Comparison of ENCODE assay signal across 19 cellular contexts in the genomic region with DNA sequence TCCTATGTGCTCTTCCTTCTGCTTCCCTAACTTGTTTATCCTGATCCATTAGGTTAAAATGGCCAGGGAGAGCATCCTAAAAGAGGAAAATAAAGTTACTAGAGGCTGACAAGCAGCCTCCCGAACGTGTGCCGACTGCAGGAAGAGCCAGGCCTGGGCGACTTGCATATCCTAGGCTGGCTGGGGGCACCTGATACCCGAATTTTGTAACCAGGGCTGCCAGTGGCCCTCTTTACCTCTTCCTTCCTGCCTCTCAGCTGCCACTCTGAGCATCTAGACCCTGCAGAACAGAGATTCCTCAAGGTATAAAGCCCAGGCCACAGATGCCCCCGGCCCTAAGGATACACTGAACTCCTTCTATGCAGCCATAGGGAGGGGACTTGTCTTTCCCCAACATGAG. TPM values are rescaled to one million over a fixed set of nuclear protein-coding genes. Genes with fewer than 3 reads are reported as not detected.
DNase-seq lines count a peak whose midpoint lies in the region; ATAC-seq and TF ChIP-seq lines count a peak whose summit lies in the region.
"Had no signal": no experiment of that assay in that cellular context is flagged by ENCODE, and none has a peak within 500 bp of the region (broad histone marks: within the 10 kb centered on the region; RNA-seq: fewer than 3 reads in every experiment).

No MANE protein-coding gene starts in this region.

- no peaks in the 10 kb centered on the region for H3K27me3 Mint-ChIP-seq in activated naive CD4-positive, alpha-beta T cell treated with anti-CD3 and anti-CD28 coated beads, Interleukin-2, amount 50 U/mL, for 24 hours
- H3K27me3 Mint-ChIP-seq in GM23338 (ENCODE audit: insufficient read depth, low read depth, poor library complexity): peaks cover 5% of the 10 kb centered on the region
- peaks cover 6% of the 10 kb centered on the region for H3K27me3 Mint-ChIP-seq in neural progenitor cell (ENCODE audit: insufficient read depth, low read depth)
- H3K27me3 Mint-ChIP-seq: CD8-positive, alpha-beta memory T cell had no signal

- CTCF ChIA-PET in OCI-LY7 (lab: Charles Lee; ENCODE audit: unreplicated experiment): no interaction called here

- H3K4me3 ChIP-seq in GM23338 (no peak overlapping the region), OCI-LY7 (ENCODE audit: low read depth, low read length, poor library complexity, severe bottlenecking) (peak overlapping the region; percentile 6), neural progenitor cell (no peak overlapping the region)
- H3K4me3 ChIP-seq: PC-9, SJCRH30 had no signal

- DNase-seq in activated naive CD4-positive, alpha-beta T cell treated with anti-CD3 and anti-CD28 coated beads, Interleukin-2, amount 50 U/mL, for 16 hours: no peak
- DNase-seq in GM23338 (ENCODE audit: low spot score): no peak
- DNase-seq in OCI-LY7 (ENCODE audit: low spot score): no peak
- no peak for DNase-seq in neural progenitor cell (ENCODE audit: low spot score)
- no peak for DNase-seq in activated T-cell treated with anti-CD3 and anti-CD28 coated beads for 4 hours
- no peak for DNase-seq in GM13977 (ENCODE audit: low spot score)
- no peak for DNase-seq in ACHN
- DNase-seq: 8988T, GOT3, KBM-7, NCI-H1417, NCI-H187, NCI-H2107, NCI-H510A, NCI-H774, PC-9 had no signal

- intact Hi-C loops in OCI-LY7 (cut with micrococcal nuclease; ENCODE audit: unreplicated experiment): loop anchor here (1.0 to 10.0 kb wide), 6 partner anchors 15 to 449 kb away; a partner anchor contains a TSS

- H3K27ac ChIP-seq in GM23338 (ENCODE audit: low read depth) (no peak overlapping the region), OCI-LY7 (ENCODE audit: low read depth, low read length, poor library complexity, severe bottlenecking) (peak overlapping the region; percentile 83), neural progenitor cell (no peak overlapping the region)
- H3K27ac ChIP-seq: PC-9, SJCRH30 had no signal

- no peak overlapping the region for H3K4me3 Mint-ChIP-seq in activated naive CD4-positive, alpha-beta T cell treated with anti-CD3 and anti-CD28 coated beads, Interleukin-2, amount 50 U/mL, for 24 hours
- H3K4me3 Mint-ChIP-seq in GM23338 (no peak overlapping the region), neural progenitor cell (no peak overlapping the region)
- H3K4me3 Mint-ChIP-seq: CD8-positive, alpha-beta memory T cell had no signal

- H3F3A ChIP-seq in GM23338 (replicated peaks; ENCODE audit: low read depth): no peaks in the 10 kb centered on the region
- no peaks in the 10 kb centered on the region for H3F3A ChIP-seq in neural progenitor cell (ENCODE audit: low read depth)

- peaks cover 7% of the 10 kb centered on the region for H3K36me3 Mint-ChIP-seq in activated naive CD4-positive, alpha-beta T cell treated with anti-CD3 and anti-CD28 coated beads, Interleukin-2, amount 50 U/mL, for 24 hours
- H3K36me3 Mint-ChIP-seq in GM23338 (ENCODE audit: low read depth): peaks cover 9% of the 10 kb centered on the region; the same call in 1 of the 3 replicates
- no peaks in the 10 kb centered on the region for H3K36me3 Mint-ChIP-seq in neural progenitor cell

- H3K27ac Mint-ChIP-seq in activated naive CD4-positive, alpha-beta T cell treated with anti-CD3 and anti-CD28 coated beads, Interleukin-2, amount 50 U/mL, for 24 hours: peak overlapping the region; percentile 21
- no peak overlapping the region for H3K27ac Mint-ChIP-seq in GM23338
- no peak overlapping the region for H3K27ac Mint-ChIP-seq in neural progenitor cell

- peaks cover 22% of the 10 kb centered on the region for H3K4me1 Mint-ChIP-seq in activated naive CD4-positive, alpha-beta T cell treated with anti-CD3 and anti-CD28 coated beads, Interleukin-2, amount 50 U/mL, for 24 hours
- H3K4me1 Mint-ChIP-seq in GM23338 (peaks cover 16% of the 10 kb centered on the region), neural progenitor cell (peaks cover 9% of the 10 kb centered on the region)

- no peak overlapping the region for H3K9ac ChIP-seq in neural progenitor cell

- in situ Hi-C loops in GM13977 (cut with MboI; ENCODE audit: low pct_unique_long_range_greater_than_20kb, low sequenced_read_pairs, unreplicated experiment) (no loop called here), ACHN (cut with HindIII; ENCODE audit: low pct_ligation_motif_present, low pct_unique_long_range_greater_than_20kb, low sequenced_read_pairs) (no loop called here)

- no peaks in the 10 kb centered on the region for H4K20me1 ChIP-seq in GM23338 (replicated peaks; ENCODE audit: insufficient read depth)
- H4K20me1 ChIP-seq in OCI-LY7 (ENCODE audit: insufficient read depth, low read length): no peaks in the 10 kb centered on the region
- H4K20me1 ChIP-seq in neural progenitor cell (ENCODE audit: low read depth): no peaks in the 10 kb centered on the region

- peaks cover 8% of the 10 kb centered on the region for H3K9me3 Mint-ChIP-seq in activated naive CD4-positive, alpha-beta T cell treated with anti-CD3 and anti-CD28 coated beads, Interleukin-2, amount 50 U/mL, for 24 hours
- peaks cover 9% of the 10 kb centered on the region for H3K9me3 Mint-ChIP-seq in GM23338
- peaks cover 24% of the 10 kb centered on the region for H3K9me3 Mint-ChIP-seq in neural progenitor cell

- H3K4me1 ChIP-seq in GM23338 (ENCODE audit: insufficient read depth) (no peaks in the 10 kb centered on the region), OCI-LY7 (ENCODE audit: insufficient read depth, low read length, poor library complexity, severe bottlenecking) (peaks cover 50% of the 10 kb centered on the region), neural progenitor cell (no peaks in the 10 kb centered on the region)

- H3K9me3 ChIP-seq in OCI-LY7 (ENCODE audit: low read length): peaks cover 12% of the 10 kb centered on the region; the same call in 1 of the 2 replicates
- H3K9me3 ChIP-seq in neural progenitor cell (ENCODE audit: low read depth): no peaks in the 10 kb centered on the region

- H3K27me3 ChIP-seq in GM23338 (ENCODE audit: insufficient read depth): no peaks in the 10 kb centered on the region
- no peaks in the 10 kb centered on the region for H3K27me3 ChIP-seq in neural progenitor cell
- H3K27me3 ChIP-seq: SJCRH30 had no signal

- POLR2A ChIA-PET in OCI-LY7 (lab: Charles Lee): interaction anchor here (1.0 to 4.4 kb wide), 3 partner anchors 16 to 29 kb away, joined by 3 to 29 read pairs (median 4); no protein-coding TSS in a partner anchor

- H3K79me2 ChIP-seq in GM23338 (replicated peaks; ENCODE audit: insufficient read depth) (no peaks in the 10 kb centered on the region), OCI-LY7 (ENCODE audit: insufficient read depth, low read depth, low read length) (no peaks in the 10 kb centered on the region), neural progenitor cell (ENCODE audit: low read depth) (no peaks in the 10 kb centered on the region)

- no peak; the same call in 1 of the 3 replicates for ATAC-seq in GM23338

- H2AFZ ChIP-seq in GM23338 (peak overlapping the region; percentile 81; the same call in 1 of the 2 replicates), OCI-LY7 (ENCODE audit: low read length) (no peak overlapping the region), neural progenitor cell (replicated peaks) (peak overlapping the region; percentile 52)
- H2AFZ ChIP-seq: PC-9 had no signal

- H3K4me2 ChIP-seq in GM23338 (no peak overlapping the region), OCI-LY7 (ENCODE audit: low read length) (peak overlapping the region; percentile 61), neural progenitor cell (no peak overlapping the region)
- H3K4me2 ChIP-seq: PC-9 had no signal

- BruUV-seq in OCI-LY7 (replicated peaks; lab: Mats Ljungman, UMichigan): no TSS peak

- TF ChIP-seq CTCF in GM23338 (conservative IDR thresholded peaks at IDR 0.05; ENCODE audit: low read depth in 2 of 2): no peak
- TF ChIP-seq CTCF in OCI-LY7 (conservative IDR thresholded peaks at IDR 0.05; ENCODE audit: low read length): no peak
- TF ChIP-seq CTCF in neural progenitor cell (IDR thresholded peaks at IDR 0.05): no peak
- no peak for TF ChIP-seq CTCF in GM13977 (IDR thresholded peaks at IDR 0.05; ENCODE audit: extremely low read depth, insufficient read depth, missing control alignments)

- H3K9me2 ChIP-seq in GM23338 (ENCODE audit: insufficient read depth) (peaks cover 7% of the 10 kb centered on the region), OCI-LY7 (ENCODE audit: insufficient read depth, low read length) (no peaks in the 10 kb centered on the region)

- H3K36me3 ChIP-seq in GM23338 (ENCODE audit: insufficient read depth) (no peaks in the 10 kb centered on the region), OCI-LY7 (ENCODE audit: insufficient read depth, low read length) (peaks cover 87% of the 10 kb centered on the region), neural progenitor cell (no peaks in the 10 kb centered on the region)
- H3K36me3 ChIP-seq: SJCRH30 had no signal

RNA-seq across cellular contexts. Expression of a gene that starts 48.5 kb away (rescaled TPM):
- total RNA-seq in GM23338 (2014; rRNA removed; shearing (Covaris generic)): 11.5 and 14.3 TPM in 2 replicates
- polyA plus RNA-seq in GM23338 (2016; fragmentation: Nextera tagmentation; extraction: Ambion mirVana): 6.0 and 6.1 TPM in 2 replicates
- total RNA-seq in OCI-LY7 (2014; rRNA removed; shearing (Covaris generic)): 13.9 and 25.5 TPM in 2 replicates
- total RNA-seq in OCI-LY7 (2022): 33.2 and 34.5 TPM in 2 replicates
- 15.3 and 33.6 TPM in 2 replicates for total RNA-seq in neural progenitor cell (ENCODE audit: low replicate concordance)
